Comparison of ENCODE assay signal across 27 cellular contexts in the genomic region with DNA sequence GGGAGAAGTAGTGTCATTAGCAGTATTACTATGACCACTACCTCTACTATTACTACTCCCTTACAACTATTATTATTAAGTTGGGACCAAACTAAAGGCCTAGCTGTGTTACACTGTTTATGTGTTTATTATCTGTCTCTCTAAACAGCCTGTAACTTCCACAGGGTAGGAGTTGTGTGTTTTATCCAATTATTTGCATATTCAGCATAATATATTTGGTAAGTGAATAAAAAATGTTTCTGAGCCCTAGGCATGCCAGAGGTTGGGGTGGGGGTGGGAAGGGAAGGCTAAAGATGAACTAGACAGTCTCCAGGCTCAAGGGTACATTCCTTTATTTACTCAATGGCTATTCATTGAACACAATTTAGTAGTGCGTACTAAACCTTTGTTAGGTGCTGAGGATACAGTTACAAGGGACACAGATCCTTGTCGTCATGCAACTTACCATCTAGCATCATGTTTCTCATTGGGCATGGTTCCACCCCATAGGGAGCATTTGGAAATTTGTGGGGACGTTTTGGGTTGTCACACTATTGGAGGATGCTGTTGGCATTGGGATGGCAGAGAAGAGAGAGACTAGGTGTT.
DNase-seq lines count a peak whose midpoint lies in the region; ATAC-seq, FAIRE-seq and TF ChIP-seq lines count a peak whose summit lies in the region.
"Had no signal": no experiment of that assay in that cellular context is flagged by ENCODE, and none has a peak within 500 bp of the region (broad histone marks: within the 10 kb centered on the region; RNA-seq: fewer than 3 reads in every experiment).

No MANE protein-coding gene starts in this region.

- no peaks in the 10 kb centered on the region for H3K36me3 Mint-ChIP-seq in mesothelial cell of epicardium
- H3K36me3 Mint-ChIP-seq: CD14-positive monocyte; CD4-positive, alpha-beta memory T cell; CD4-positive, CD25-positive, alpha-beta regulatory T cell; CD8-positive, alpha-beta memory T cell had no signal

- no peak for TF ChIP-seq POLR2A in K562 (conservative IDR thresholded peaks at IDR 0.05)
- no peak for TF ChIP-seq POLR2A in HepG2 (IDR thresholded peaks at IDR 0.05; ENCODE audit: insufficient read depth in 1 of 2, low read depth in 2 of 2, low read length in 2 of 2)

- CTCF ChIA-PET in K562 (lab: Yijun Ruan, JAX; ENCODE audit: low intra/inter-chr PET ratio) (no interaction called here), HepG2 (lab: Yijun Ruan, JAX; ENCODE audit: low intra/inter-chr PET ratio, low total read pairs) (no interaction called here), OCI-LY7 (lab: Charles Lee; ENCODE audit: unreplicated experiment) (no interaction called here)

- peaks cover 25% of the 10 kb centered on the region for H3K27me3 Mint-ChIP-seq in mesothelial cell of epicardium (ENCODE audit: low read depth)
- H3K27me3 Mint-ChIP-seq: CD4-positive, CD25-positive, alpha-beta regulatory T cell; CD8-positive, alpha-beta memory T cell had no signal

- H3K4me3 ChIP-seq in K562, result no peak overlapping the region
- no peak overlapping the region for H3K4me3 ChIP-seq in HepG2 (replicated peaks in 1 of 3; ENCODE audit: insufficient read depth in 1 of 3, low read depth in 2 of 3, low read length in 3 of 3)
- no peak overlapping the region for H3K4me3 ChIP-seq in OCI-LY7 (ENCODE audit: low read depth, low read length, poor library complexity, severe bottlenecking)
- H3K4me3 ChIP-seq: BLaER1 treated with 17β-estradiol and CSF1 and Interleukin-3, amounts not matched to agents 10 nM and 100 nM; GM12878 had no signal

- H2AFZ ChIP-seq in K562 (ENCODE audit: low read depth, low read length) (no peak overlapping the region), HepG2 (ENCODE audit: low read length) (no peak overlapping the region), OCI-LY7 (ENCODE audit: low read length) (no peak overlapping the region)

- no peak overlapping the region for H3K4me3 Mint-ChIP-seq in mesothelial cell of epicardium
- H3K4me3 Mint-ChIP-seq: B cell; CD14-positive monocyte; CD4-positive, alpha-beta memory T cell; CD4-positive, CD25-positive, alpha-beta regulatory T cell; CD8-positive, alpha-beta memory T cell had no signal

- H3K27me3 ChIP-seq in K562 (ENCODE audit: control insufficient read depth in 2 of 2, insufficient read depth in 2 of 2, low read length in 2 of 2), result no peaks in the 10 kb centered on the region
- H3K27me3 ChIP-seq in HepG2 (ENCODE audit: control insufficient read depth in 1 of 2, insufficient read depth in 2 of 2, low read length in 2 of 2), result no peaks in the 10 kb centered on the region
- H3K27me3 ChIP-seq: BLaER1 treated with 17β-estradiol and CSF1 and Interleukin-3, amounts not matched to agents 10 nM and 100 nM had no signal

- TF ChIP-seq EP300 in K562 (IDR thresholded peaks at IDR 0.05; ENCODE audit: low read length) (no peak), HepG2 (IDR thresholded peaks at IDR 0.05; ENCODE audit: low read depth in 2 of 2, low read length in 2 of 2) (no peak; a peak in 1 of 4 replicates), HepG2 (CRISPR knock-in tag; IDR thresholded peaks at IDR 0.05; ENCODE audit: borderline replicate concordance) (no peak)

- in situ Hi-C loops in K562 (cut with MboI) (no loop called here), HepG2 (cut with HindIII; ENCODE audit: extremely low pct_ligation_motif_present, low pct_unique_long_range_greater_than_20kb) (no loop called here)

- H3K9me1 ChIP-seq in K562 (ENCODE audit: control insufficient read depth, insufficient read depth, low read length), result no peaks in the 10 kb centered on the region

- H3K27ac Mint-ChIP-seq in mesothelial cell of epicardium, result no peak overlapping the region
- H3K27ac Mint-ChIP-seq: B cell; CD14-positive monocyte; CD4-positive, alpha-beta memory T cell; CD4-positive, CD25-positive, alpha-beta regulatory T cell; CD8-positive, alpha-beta memory T cell had no signal

- H3K9me2 ChIP-seq in OCI-LY7 (ENCODE audit: insufficient read depth, low read length), result no peaks in the 10 kb centered on the region

- 0% methylated on average over 3 of the region's 3 CpGs for WGBS in K562 (ENCODE audit: insufficient coverage, low coverage, missing lambda C conversion rate)
- WGBS in HepG2 (ENCODE audit: low lambda C conversion rate), result 3% methylated on average over 3 of the region's 3 CpGs

- H3K4me1 Mint-ChIP-seq in mesothelial cell of epicardium, result no peaks in the 10 kb centered on the region
- H3K4me1 Mint-ChIP-seq: B cell; CD14-positive monocyte; CD4-positive, alpha-beta memory T cell; CD4-positive, CD25-positive, alpha-beta regulatory T cell; CD8-positive, alpha-beta memory T cell had no signal

- POLR2A ChIA-PET in K562 (lab: Yijun Ruan, JAX), result no interaction called here
- POLR2A ChIA-PET in HepG2 (lab: Yijun Ruan, JAX), result no interaction called here
- POLR2A ChIA-PET in OCI-LY7 (lab: Charles Lee), result no interaction called here

- TF ChIP-seq RAD21 in K562 (CRISPR knock-in tag; conservative IDR thresholded peaks at IDR 0.05 in 1 of 2, IDR thresholded peaks at IDR 0.05 in 1 of 2) (no peak), HepG2 (CRISPR knock-in tag; IDR thresholded peaks at IDR 0.05) (no peak)

- FAIRE-seq in K562 (lab: Jason Lieb, UNC) (no peak), HepG2 (lab: Jason Lieb, UNC) (peak; percentile 58)
- FAIRE-seq: A204.1, GM12878, GM12892, GM18507 had no signal

- intact Hi-C loops in K562 (cut with micrococcal nuclease) (no loop called here), HepG2 (cut with micrococcal nuclease; ENCODE audit: unreplicated experiment) (no loop called here), OCI-LY7 (cut with micrococcal nuclease; ENCODE audit: unreplicated experiment) (no loop called here)

- DNase-seq in NCI-H526 (lab: John Stamatoyannopoulos, UW) (peak; percentile 9 to 23), NCI-H526 treated with DMSO at 0.1 percent for 48 hours (lab: John Stamatoyannopoulos, UW) (no peak), HuH-7 (ENCODE audit: low spot score) (peak; percentile 22), K562 (ENCODE audit: extremely low read depth in 1 of 4, low spot score in 3 of 4) (no peak), HepG2 (ENCODE audit: low spot score) (peak; percentile 18), mesothelial cell of epicardium (ENCODE audit: low spot score in 2 of 2, unreplicated experiment in 2 of 2) (no peak), OCI-LY7 (ENCODE audit: low spot score) (no peak), C1 segment of cervical spinal cord (lab: John Stamatoyannopoulos, UW) (no peak)
- DNase-seq: 8988T; AML-193; CD4-positive, alpha-beta memory T cell; CD4-positive, CD25-positive, alpha-beta regulatory T cell; CD8-positive, alpha-beta memory T cell; COR-L47; DMS 273 treated with DMSO at 0.1 percent for 48 hours; DMS153; DMS79; DND-41; EL; GDM1 had no signal

- no peaks in the 10 kb centered on the region for H3K36me3 ChIP-seq in K562 (ENCODE audit: control insufficient read depth, insufficient read depth, low read length)
- H3K36me3 ChIP-seq in HepG2 (replicated peaks in 1 of 2; ENCODE audit: control insufficient read depth in 1 of 2, insufficient read depth in 2 of 2, low read length in 2 of 2), result no peaks in the 10 kb centered on the region
- no peaks in the 10 kb centered on the region for H3K36me3 ChIP-seq in OCI-LY7 (ENCODE audit: insufficient read depth, low read length)
- H3K36me3 ChIP-seq: BLaER1 treated with 17β-estradiol and CSF1 and Interleukin-3, amounts not matched to agents 10 nM and 100 nM had no signal

- no peak for ATAC-seq in K562
- peak; percentile 93 for ATAC-seq in HepG2
- ATAC-seq: GM12878 had no signal

- no peak overlapping the region for H3K4me2 ChIP-seq in K562 (ENCODE audit: insufficient read depth, low read length)
- H3K4me2 ChIP-seq in HepG2 (ENCODE audit: low read depth, low read length), result 0 out of 2 replicates have a peak overlapping the region, but pooled peaks have one; percentile 3
- no peak overlapping the region for H3K4me2 ChIP-seq in OCI-LY7 (ENCODE audit: low read length)
- H3K4me2 ChIP-seq: BLaER1 treated with 17β-estradiol and CSF1 and Interleukin-3, amounts not matched to agents 10 nM and 100 nM had no signal

- no peaks in the 10 kb centered on the region for H3K4me1 ChIP-seq in K562 (replicated peaks in 1 of 2; ENCODE audit: control insufficient read depth in 2 of 2, insufficient read depth in 2 of 2, low read length in 2 of 2)
- peaks cover 28% of the 10 kb centered on the region for H3K4me1 ChIP-seq in HepG2 (ENCODE audit: insufficient read depth, low read length)
- no peaks in the 10 kb centered on the region for H3K4me1 ChIP-seq in OCI-LY7 (ENCODE audit: insufficient read depth, low read length, poor library complexity, severe bottlenecking)
- H3K4me1 ChIP-seq: BLaER1 treated with 17β-estradiol and CSF1 and Interleukin-3, amounts not matched to agents 10 nM and 100 nM had no signal

- BruUV-seq in K562 (replicated peaks; lab: Mats Ljungman, UMichigan) (no TSS peak), HepG2 (replicated peaks; lab: Mats Ljungman, UMichigan) (no TSS peak), OCI-LY7 (replicated peaks; lab: Mats Ljungman, UMichigan) (no TSS peak)

- H4K20me1 ChIP-seq in K562 (replicated peaks; ENCODE audit: control insufficient read depth, insufficient read depth, low read length) (no peaks in the 10 kb centered on the region), HepG2 (ENCODE audit: insufficient read depth, low read length) (no peaks in the 10 kb centered on the region), OCI-LY7 (ENCODE audit: insufficient read depth, low read length) (no peaks in the 10 kb centered on the region)
- H4K20me1 ChIP-seq: BLaER1 treated with 17β-estradiol and CSF1 and Interleukin-3, amounts not matched to agents 10 nM and 100 nM had no signal

- H3K9ac ChIP-seq in K562 (ENCODE audit: insufficient read depth in 1 of 2, low read depth in 2 of 2, low read length in 2 of 2) (no peak overlapping the region), HepG2 (ENCODE audit: insufficient read depth, low read depth, low read length) (no peak overlapping the region)
- H3K9ac ChIP-seq: BLaER1 treated with 17β-estradiol and CSF1 and Interleukin-3, amounts not matched to agents 10 nM and 100 nM had no signal

- no peaks in the 10 kb centered on the region for H3K79me2 ChIP-seq in K562 (ENCODE audit: control insufficient read depth, insufficient read depth, low read length)
- H3K79me2 ChIP-seq in HepG2 (ENCODE audit: insufficient read depth, low read length), result no peaks in the 10 kb centered on the region
- no peaks in the 10 kb centered on the region for H3K79me2 ChIP-seq in OCI-LY7 (ENCODE audit: insufficient read depth, low read depth, low read length)

- TF ChIP-seq CTCF in K562 (IDR thresholded peaks at IDR 0.05 in 2 of 3, conservative IDR thresholded peaks at IDR 0.05 in 1 of 3; ENCODE audit: insufficient read depth in 2 of 3, low read depth in 1 of 3, low read length in 3 of 3), result no peak
- TF ChIP-seq CTCF in HepG2 (CRISPR knock-in tag; IDR thresholded peaks at IDR 0.05), result no peak
- TF ChIP-seq CTCF in mesothelial cell of epicardium (IDR thresholded peaks at IDR 0.05; ENCODE audit: unreplicated experiment), result no peak
- no peak for TF ChIP-seq CTCF in OCI-LY7 (conservative IDR thresholded peaks at IDR 0.05; ENCODE audit: low read length)

- no peaks in the 10 kb centered on the region for H3K9me3 ChIP-seq in K562 (replicated peaks; ENCODE audit: control insufficient read depth, insufficient read depth, low read depth, low read length)
- no peaks in the 10 kb centered on the region for H3K9me3 ChIP-seq in HepG2 (ENCODE audit: low read length)
- H3K9me3 ChIP-seq in OCI-LY7 (ENCODE audit: low read length), result no peaks in the 10 kb centered on the region
- H3K9me3 ChIP-seq: BLaER1 treated with 17β-estradiol and CSF1 and Interleukin-3, amounts not matched to agents 10 nM and 100 nM had no signal

- H3K27ac ChIP-seq in K562 (ENCODE audit: extremely low read depth, low read depth, low read length) (no peak overlapping the region), HepG2 (ENCODE audit: extremely low read length, insufficient read depth, low read length) (no peak overlapping the region), OCI-LY7 (ENCODE audit: low read depth, low read length, poor library complexity, severe bottlenecking) (no peak overlapping the region)
- H3K27ac ChIP-seq: BLaER1 treated with 17β-estradiol and CSF1 and Interleukin-3, amounts not matched to agents 10 nM and 100 nM had no signal

- no peaks in the 10 kb centered on the region for H3K9me3 Mint-ChIP-seq in mesothelial cell of epicardium
- H3K9me3 Mint-ChIP-seq: CD4-positive, CD25-positive, alpha-beta regulatory T cell had no signal

Comparison
In these comparisons a context has a peak if more than half of its experiments do, and no peak if none do; other contexts are left out.
1. DNase-seq: peak in NCI-H526 (2 of 2), HuH-7 (single experiment) and HepG2 (single experiment); none in NCI-H526 treated with DMSO at 0.1 percent for 48 hours (single experiment), K562 (0 of 4), mesothelial cell of epicardium (0 of 2), OCI-LY7 (single experiment) and C1 segment of cervical spinal cord (0 of 14).